ENCODE assay signal across 1 cellular context in genomic region chr14:55191101-55191880, GRCh38.
TF ChIP-seq lines count a peak whose summit lies in the region.

A gene with protein sequence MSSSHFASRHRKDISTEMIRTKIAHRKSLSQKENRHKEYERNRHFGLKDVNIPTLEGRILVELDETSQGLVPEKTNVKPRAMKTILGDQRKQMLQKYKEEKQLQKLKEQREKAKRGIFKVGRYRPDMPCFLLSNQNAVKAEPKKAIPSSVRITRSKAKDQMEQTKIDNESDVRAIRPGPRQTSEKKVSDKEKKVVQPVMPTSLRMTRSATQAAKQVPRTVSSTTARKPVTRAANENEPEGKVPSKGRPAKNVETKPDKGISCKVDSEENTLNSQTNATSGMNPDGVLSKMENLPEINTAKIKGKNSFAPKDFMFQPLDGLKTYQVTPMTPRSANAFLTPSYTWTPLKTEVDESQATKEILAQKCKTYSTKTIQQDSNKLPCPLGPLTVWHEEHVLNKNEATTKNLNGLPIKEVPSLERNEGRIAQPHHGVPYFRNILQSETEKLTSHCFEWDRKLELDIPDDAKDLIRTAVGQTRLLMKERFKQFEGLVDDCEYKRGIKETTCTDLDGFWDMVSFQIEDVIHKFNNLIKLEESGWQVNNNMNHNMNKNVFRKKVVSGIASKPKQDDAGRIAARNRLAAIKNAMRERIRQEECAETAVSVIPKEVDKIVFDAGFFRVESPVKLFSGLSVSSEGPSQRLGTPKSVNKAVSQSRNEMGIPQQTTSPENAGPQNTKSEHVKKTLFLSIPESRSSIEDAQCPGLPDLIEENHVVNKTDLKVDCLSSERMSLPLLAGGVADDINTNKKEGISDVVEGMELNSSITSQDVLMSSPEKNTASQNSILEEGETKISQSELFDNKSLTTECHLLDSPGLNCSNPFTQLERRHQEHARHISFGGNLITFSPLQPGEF (minus strand): TSS chr14:55191585. CDS start chr14:55189179, 2,406 bp downstream.

TF ChIP-seq in A549, 52 proteins besides CTCF, POLR2A, EP300 and RAD21 (continued from another document):
- TF ChIP-seq USF2 (IDR thresholded peaks at IDR 0.05) (no peak), HOXA7 (CRISPR knock-in tag; IDR thresholded peaks at IDR 0.05) (no peak), KDM5A (IDR thresholded peaks at IDR 0.05) (peak; percentile 88), CBX2 (IDR thresholded peaks at IDR 0.05; ENCODE audit: borderline replicate concordance, low read depth) (no peak), NFE2L2 (conservative IDR thresholded peaks at IDR 0.05; ENCODE audit: low read length) (no peak)
